Comparison of ENCODE assay signal across 8 cellular contexts in genomic region chr17:28903546-28903841, GRCh38. TPM values are rescaled to one million over a fixed set of nuclear protein-coding genes. Genes with fewer than 3 reads are reported as not detected.
A peak's percentile ranks its signal among the peaks of the same experiment; 100 is the strongest.
DNase-seq lines count a peak whose midpoint lies in the region; ATAC-seq, FAIRE-seq and TF ChIP-seq lines count a peak whose summit lies in the region.
"Not testable (repeated sequence)": the region's sequence is repeated elsewhere in the genome, so short reads cannot be mapped to it uniquely, and the experiment has no call there.

No MANE protein-coding gene starts in this region.

- H3K36me3 ChIP-seq in A673 (ENCODE audit: insufficient read depth, low read length, poor library complexity, severe bottlenecking) (peaks cover 39% of the 10 kb centered on the region), HCT116 (ENCODE audit: control insufficient read depth in 1 of 2, insufficient read depth in 2 of 2, low read length in 2 of 2) (peaks cover 14 to 19% of the 10 kb centered on the region in 2 experiments; a peak in 3 of 4 replicates), astrocyte (ENCODE audit: insufficient read depth, low read length) (peaks cover 32% of the 10 kb centered on the region), fibroblast of lung (ENCODE audit: control insufficient read depth, insufficient read depth, low read length) (peaks cover 11% of the 10 kb centered on the region)

- peak overlapping the region; percentile 32 for H3K27ac Mint-ChIP-seq in activated CD8-positive, alpha-beta T cell treated with anti-CD3 and anti-CD28 coated beads, Interleukin-2, amount 10 ng/mL, durations not matched to agents 7 days and 5 days
- peak overlapping the region; percentile 30 for H3K27ac Mint-ChIP-seq in astrocyte (ENCODE audit: unreplicated experiment)
- H3K27ac Mint-ChIP-seq in natural killer cell = peak overlapping the region; percentile 69 to 84
- peak overlapping the region; percentile 96 for H3K27ac Mint-ChIP-seq in stimulated activated memory B cell treated with anti-CD40 and anti-IgM and Interleukin-4, amounts not matched to agents 10 μg/mL and 1 μg/mL and 100 μg/mL, for 72 hours

- RAD21 ChIA-PET in HCT116 (lab: Charles Lee; ENCODE audit: low non-redundant PET in 1 of 2, low total read pairs in 2 of 2, uncharacterized antibody in 2 of 2, unreplicated experiment in 2 of 2) = not testable (repeated sequence)

- not testable (repeated sequence) for H3K27me3 ChIP-seq in A673 (replicated peaks; ENCODE audit: insufficient read depth, low read depth, low read length, poor library complexity); HCT116 (ENCODE audit: insufficient read depth, low read length); astrocyte (ENCODE audit: insufficient read depth, low read length); fibroblast of lung (ENCODE audit: control insufficient read depth, insufficient read depth, low read length)

- DNase-seq in A673 (ENCODE audit: low spot score); HCT116 (ENCODE audit: low read depth, low spot score); RWPE1 (ENCODE audit: low spot score); activated CD8-positive, alpha-beta T cell treated with anti-CD3 and anti-CD28 coated beads, Interleukin-2, amount 10 ng/mL, durations not matched to agents 7 days and 5 days; astrocyte (ENCODE audit: low read depth); fibroblast of lung (ENCODE audit: low read depth in 2 of 2); natural killer cell: not testable (repeated sequence)

- BruUV-seq in A673 (replicated peaks; lab: Mats Ljungman, UMichigan); HCT116 (replicated peaks; lab: Mats Ljungman, UMichigan): not testable (repeated sequence)

- not testable (repeated sequence) for H3K9me3 ChIP-seq in A673 (ENCODE audit: low read depth, low read length, poor library complexity, severe bottlenecking); HCT116 (ENCODE audit: control insufficient read depth in 1 of 2, insufficient read depth in 1 of 2, low read depth in 1 of 2, low read length in 2 of 2); astrocyte (ENCODE audit: insufficient read depth, low read depth, low read length); fibroblast of lung (ENCODE audit: control insufficient read depth, insufficient read depth, low read depth, low read length)

- H3K36me3 Mint-ChIP-seq in activated CD8-positive, alpha-beta T cell treated with anti-CD3 and anti-CD28 coated beads, Interleukin-2, amount 10 ng/mL, durations not matched to agents 7 days and 5 days (ENCODE audit: low read depth) = peaks cover 49% of the 10 kb centered on the region
- H3K36me3 Mint-ChIP-seq in astrocyte (ENCODE audit: low read depth, unreplicated experiment) = peaks cover 20% of the 10 kb centered on the region
- not testable (repeated sequence) for H3K36me3 Mint-ChIP-seq in natural killer cell
- H3K36me3 Mint-ChIP-seq in stimulated activated memory B cell treated with anti-CD40 and anti-IgM and Interleukin-4, amounts not matched to agents 10 μg/mL and 1 μg/mL and 100 μg/mL, for 72 hours = peaks cover 45% of the 10 kb centered on the region

- not testable (repeated sequence) for H3K27me3 Mint-ChIP-seq in activated CD8-positive, alpha-beta T cell treated with anti-CD3 and anti-CD28 coated beads, Interleukin-2, amount 10 ng/mL, durations not matched to agents 7 days and 5 days (ENCODE audit: low read depth); astrocyte (ENCODE audit: low read depth, unreplicated experiment); natural killer cell (ENCODE audit: low read depth in 2 of 2); stimulated activated memory B cell treated with anti-CD40 and anti-IgM and Interleukin-4, amounts not matched to agents 10 μg/mL and 1 μg/mL and 100 μg/mL, for 72 hours

- CTCF ChIA-PET in A673 (lab: Charles Lee) (interaction anchor here (1.1 to 1.7 kb wide), 3 partner anchors 50 to 140 kb away, joined by 4 to 5 read pairs (median 4); no protein-coding TSS in a partner anchor), HCT116 (lab: Charles Lee) (interaction anchor here (1.3 to 1.6 kb wide), 2 partner anchors 46 to 176 kb away, joined by 3 to 11 read pairs; no protein-coding TSS in a partner anchor), RWPE1 (lab: Yijun Ruan, JAX) (interaction anchor here (0.6 to 2.5 kb wide), 7 partner anchors 9 to 177 kb away, joined by 3 to 13 read pairs (median 4); no protein-coding TSS in a partner anchor)
- CTCF ChIA-PET in activated CD8-positive, alpha-beta T cell treated with anti-CD3 and anti-CD28 coated beads, Interleukin-2, amount 10 ng/mL, durations not matched to agents 7 days and 5 days (lab: Charles Lee) = interaction anchor here (0.6 to 4.8 kb wide), 15 partner anchors 11 to 546 kb away, joined by 3 to 41 read pairs (median 7); partner anchors contain the start of genes FAM222B, NEK8, POLDIP2 and RPL23A

- ATAC-seq in HCT116; activated CD8-positive, alpha-beta T cell treated with anti-CD3 and anti-CD28 coated beads, Interleukin-2, amount 10 ng/mL, durations not matched to agents 7 days and 5 days; natural killer cell; stimulated activated memory B cell treated with anti-CD40 and anti-IgM and Interleukin-4, amounts not matched to agents 10 μg/mL and 1 μg/mL and 100 μg/mL, for 72 hours: not testable (repeated sequence)

- not testable (repeated sequence) for TF ChIP-seq CTCF in A673 (conservative IDR thresholded peaks at IDR 0.05; ENCODE audit: low read depth, low read length); HCT116 (IDR thresholded peaks at IDR 0.05 in 2 of 3, conservative IDR thresholded peaks at IDR 0.05 in 1 of 3; ENCODE audit: borderline replicate concordance in 1 of 3, insufficient read depth in 1 of 3, low read depth in 2 of 3, low read length in 2 of 3); RWPE1 (conservative IDR thresholded peaks at IDR 0.05; ENCODE audit: low read depth); astrocyte (IDR thresholded peaks at IDR 0.05; ENCODE audit: insufficient read depth, low read depth, low read length); fibroblast of lung (conservative IDR thresholded peaks at IDR 0.05 in 1 of 2, IDR thresholded peaks at IDR 0.05 in 1 of 2; ENCODE audit: low read depth in 1 of 2, low read length in 2 of 2); natural killer cell (IDR thresholded peaks at IDR 0.05)

- H3K4me1 ChIP-seq in A673 (ENCODE audit: insufficient read depth, low read length, poor library complexity, severe bottlenecking) (peaks cover 36% of the 10 kb centered on the region), HCT116 (ENCODE audit: control insufficient read depth in 1 of 2, insufficient read depth in 2 of 2, low read length in 2 of 2) (peaks cover 7 to 17% of the 10 kb centered on the region in 2 experiments; a peak in 3 of 4 replicates), astrocyte (ENCODE audit: insufficient read depth, low read length) (peaks cover 10% of the 10 kb centered on the region), fibroblast of lung (ENCODE audit: control insufficient read depth, extremely low read depth, insufficient read depth, low read length) (peaks cover 11% of the 10 kb centered on the region)

- not testable (repeated sequence) for H2AFZ ChIP-seq in HCT116 (ENCODE audit: low read depth, low read length, poor library complexity, severe bottlenecking); astrocyte (ENCODE audit: low read depth, low read length); fibroblast of lung (ENCODE audit: low read length)

- H3K9ac ChIP-seq in HCT116 (ENCODE audit: low read length) = peak overlapping the region; percentile 85
- peak overlapping the region; percentile 19 for H3K9ac ChIP-seq in astrocyte (ENCODE audit: low read length)
- H3K9ac ChIP-seq in fibroblast of lung (ENCODE audit: insufficient read depth, low read length) = not testable (repeated sequence)

- TF ChIP-seq POLR2A in HCT116 (IDR thresholded peaks at IDR 0.05; ENCODE audit: borderline replicate concordance, extremely low read depth, insufficient read depth, insufficient read length) = not testable (repeated sequence)

- H3K4me2 ChIP-seq in HCT116 (ENCODE audit: low read length) (peak overlapping the region; percentile 87), astrocyte (ENCODE audit: low read length) (peak overlapping the region; percentile 93), fibroblast of lung (ENCODE audit: extremely low read depth, insufficient read depth, low read length) (peak overlapping the region; percentile 62)

- peak overlapping the region; percentile 88 for H3K4me3 Mint-ChIP-seq in activated CD8-positive, alpha-beta T cell treated with anti-CD3 and anti-CD28 coated beads, Interleukin-2, amount 10 ng/mL, durations not matched to agents 7 days and 5 days
- H3K4me3 Mint-ChIP-seq in astrocyte (ENCODE audit: unreplicated experiment) (peak overlapping the region; percentile 70), natural killer cell (peak overlapping the region; percentile 83)
- peak overlapping the region; percentile 88 for H3K4me3 Mint-ChIP-seq in stimulated activated memory B cell treated with anti-CD40 and anti-IgM and Interleukin-4, amounts not matched to agents 10 μg/mL and 1 μg/mL and 100 μg/mL, for 72 hours

- TF ChIP-seq RAD21 in HCT116 (IDR thresholded peaks at IDR 0.05; ENCODE audit: low read depth) = not testable (repeated sequence)

- H3K4me3 ChIP-seq in A673 (ENCODE audit: low read depth, low read length, poor library complexity, severe bottlenecking) (peak overlapping the region; percentile 90), HCT116 (replicated peaks in 1 of 2; ENCODE audit: low read depth in 1 of 2, low read length in 2 of 2) (peak overlapping the region; percentile 35 to 84), astrocyte (ENCODE audit: insufficient read depth, low read depth, low read length) (peak overlapping the region; percentile 64), fibroblast of lung (replicated peaks in 1 of 4; ENCODE audit: control extremely low read depth in 1 of 4, insufficient read depth in 1 of 4, low read depth in 3 of 4, low read length in 4 of 4) (peak overlapping the region in 2 of 4 experiments; percentile 38 to 42)

- POLR2A ChIA-PET in A673 (lab: Charles Lee; ENCODE audit: low non-redundant PET); HCT116 (lab: Charles Lee); RWPE1 (lab: Yijun Ruan, JAX; ENCODE audit: low non-redundant PET): not testable (repeated sequence)
- POLR2A ChIA-PET in activated CD8-positive, alpha-beta T cell treated with anti-CD3 and anti-CD28 coated beads, Interleukin-2, amount 10 ng/mL, durations not matched to agents 7 days and 5 days (lab: Charles Lee) = interaction anchor here (0.7 to 2.9 kb wide), 4 partner anchors 20 to 176 kb away, joined by 3 to 14 read pairs (median 6); partner anchors contain the start of genes NEK8 and PHF12

- FAIRE-seq in astrocyte (lab: Jason Lieb, UNC) = not testable (repeated sequence)

- H3K79me2 ChIP-seq in HCT116 (ENCODE audit: insufficient read depth, low read length); astrocyte (ENCODE audit: insufficient read depth, low read length); fibroblast of lung (ENCODE audit: control insufficient read depth, insufficient read depth, low read length): not testable (repeated sequence)

- H3K4me1 Mint-ChIP-seq in activated CD8-positive, alpha-beta T cell treated with anti-CD3 and anti-CD28 coated beads, Interleukin-2, amount 10 ng/mL, durations not matched to agents 7 days and 5 days (ENCODE audit: low read depth) = peaks cover 32% of the 10 kb centered on the region
- H3K4me1 Mint-ChIP-seq in astrocyte (ENCODE audit: low read depth, unreplicated experiment) (peaks cover 13% of the 10 kb centered on the region), natural killer cell (peaks cover 16 to 44% of the 10 kb centered on the region in 2 donors)
- peaks cover 65% of the 10 kb centered on the region for H3K4me1 Mint-ChIP-seq in stimulated activated memory B cell treated with anti-CD40 and anti-IgM and Interleukin-4, amounts not matched to agents 10 μg/mL and 1 μg/mL and 100 μg/mL, for 72 hours

- H3K9me3 Mint-ChIP-seq in activated CD8-positive, alpha-beta T cell treated with anti-CD3 and anti-CD28 coated beads, Interleukin-2, amount 10 ng/mL, durations not matched to agents 7 days and 5 days (ENCODE audit: insufficient read depth); astrocyte (ENCODE audit: unreplicated experiment); natural killer cell; stimulated activated memory B cell treated with anti-CD40 and anti-IgM and Interleukin-4, amounts not matched to agents 10 μg/mL and 1 μg/mL and 100 μg/mL, for 72 hours: not testable (repeated sequence)

- H4K20me1 ChIP-seq in HCT116 (ENCODE audit: insufficient read depth); fibroblast of lung (ENCODE audit: control insufficient read depth, extremely low read depth, insufficient read depth, low read length): not testable (repeated sequence)
- peaks cover 46% of the 10 kb centered on the region for H4K20me1 ChIP-seq in astrocyte (ENCODE audit: insufficient read depth, low read length)

- intact Hi-C loops in A673 (cut with micrococcal nuclease; ENCODE audit: unreplicated experiment) = loop anchor here (1.0 to 5.0 kb wide), 2 partner anchors 140 to 156 kb away; no protein-coding TSS in a partner anchor
- intact Hi-C loops in HCT116 (cut with micrococcal nuclease) = loop anchor here (1.0 to 10.0 kb wide), 4 partner anchors 48 to 259 kb away; partner anchors contain the start of genes BLTP2, PHF12 and TLCD1
- intact Hi-C loops in natural killer cell (cut with micrococcal nuclease) = loop anchor here (2.0 to 5.0 kb wide), 4 partner anchors 23 to 256 kb away; partner anchors contain the start of gene BLTP2

- H3K27ac ChIP-seq in A673 (ENCODE audit: low read depth, low read length, poor library complexity, severe bottlenecking) (peak overlapping the region; percentile 90), RWPE1 (peak overlapping the region; percentile 90)
- H3K27ac ChIP-seq in HCT116 (ENCODE audit: low read depth, low read length); astrocyte (ENCODE audit: low read depth, low read length); fibroblast of lung (ENCODE audit: insufficient read depth, low read length): not testable (repeated sequence)

- H3K9me2 ChIP-seq in HCT116 (ENCODE audit: insufficient read depth) = not testable (repeated sequence)

RNA-seq across cellular contexts. Expression of gene DHRS13, which starts 0.6 kb away (rescaled TPM):
- total RNA-seq in A673 (2021) (37.3 and 41.9 TPM in 2 replicates), HCT116 (2021; ENCODE audit: unreplicated experiment) (13.5 TPM), astrocyte (4.3 and 4.5 TPM in 2 replicates), fibroblast of lung (6.9 and 7.8 TPM in 2 replicates), natural killer cell (10 to 100 TPM; 22.5 to 27.3 (median 23.2) TPM)
- polyA plus RNA-seq in HCT116 (2012) = 5.6 and 7.3 TPM in 2 replicates
- 10 to 100 TPM; 29.2 to 29.3 TPM for total RNA-seq in activated CD8-positive, alpha-beta T cell treated with anti-CD3 and anti-CD28 coated beads, Interleukin-2, amount 10 ng/mL, durations not matched to agents 7 days and 5 days
- 2.6 and 4.6 TPM in 2 replicates for polyA plus RNA-seq in fibroblast of lung
- 1.1 and 2.9 TPM in 2 replicates for polyA plus RNA-seq in fibroblast of lung (2012)
- 1.6 and 2.1 TPM in 2 replicates for polyA minus RNA-seq in fibroblast of lung (ENCODE audit: low replicate concordance)

RNA-seq across cellular contexts. Expression of gene FLOT2, which starts 6.0 kb away (rescaled TPM):
- total RNA-seq in A673 (2021) (79.1 and 112 TPM in 2 replicates), HCT116 (2021; ENCODE audit: unreplicated experiment) (98.1 TPM), astrocyte (84.4 and 87.3 TPM in 2 replicates), fibroblast of lung (39.8 and 48.9 TPM in 2 replicates), natural killer cell (100 to 1,000 TPM; 132 to 152 (median 152) TPM)
- polyA plus RNA-seq in HCT116 (2012) = 58.9 and 59.8 TPM in 2 replicates
- 100 to 1,000 TPM; 197 to 198 TPM for total RNA-seq in activated CD8-positive, alpha-beta T cell treated with anti-CD3 and anti-CD28 coated beads, Interleukin-2, amount 10 ng/mL, durations not matched to agents 7 days and 5 days
- polyA plus RNA-seq in fibroblast of lung = 81.1 and 95.4 TPM in 2 replicates
- polyA plus RNA-seq in fibroblast of lung (2012) = 90.5 and 106 TPM in 2 replicates
- polyA minus RNA-seq in fibroblast of lung (ENCODE audit: low replicate concordance) = 265 and 289 TPM in 2 replicates

RNA-seq across cellular contexts. Expression of gene PHF12, which starts 47.8 kb away (rescaled TPM):
- total RNA-seq in A673 (2021) = 63.3 and 73.4 TPM in 2 replicates
- 35.7 TPM for total RNA-seq in HCT116 (2021; ENCODE audit: unreplicated experiment)
- 29.2 and 33.0 TPM in 2 replicates for polyA plus RNA-seq in HCT116 (2012)
- 10 to 100 TPM; 66.5 to 67.4 TPM for total RNA-seq in activated CD8-positive, alpha-beta T cell treated with anti-CD3 and anti-CD28 coated beads, Interleukin-2, amount 10 ng/mL, durations not matched to agents 7 days and 5 days
- total RNA-seq in astrocyte = 41.6 and 46.7 TPM in 2 replicates
- 9.0 and 14.2 TPM in 2 replicates for total RNA-seq in fibroblast of lung
- 10.1 and 11.9 TPM in 2 replicates for polyA plus RNA-seq in fibroblast of lung
- polyA plus RNA-seq in fibroblast of lung (2012) = 13.9 and 15.3 TPM in 2 replicates
- polyA minus RNA-seq in fibroblast of lung (ENCODE audit: low replicate concordance) = 117 and 121 TPM in 2 replicates
- 100 to 1,000 TPM; 163 to 177 (median 171) TPM for total RNA-seq in natural killer cell

RNA-seq across cellular contexts. Expression of gene ERAL1, which starts 48.7 kb away (rescaled TPM):
- 80.5 and 85.2 TPM in 2 replicates for total RNA-seq in A673 (2021)
- total RNA-seq in HCT116 (2021; ENCODE audit: unreplicated experiment) = 52.0 TPM
- 48.8 and 59.9 TPM in 2 replicates for polyA plus RNA-seq in HCT116 (2012)
- 10 to 100 TPM; 46.3 to 50.7 TPM for total RNA-seq in activated CD8-positive, alpha-beta T cell treated with anti-CD3 and anti-CD28 coated beads, Interleukin-2, amount 10 ng/mL, durations not matched to agents 7 days and 5 days
- total RNA-seq in astrocyte = 38.2 and 38.4 TPM in 2 replicates
- total RNA-seq in fibroblast of lung = 20.8 and 25.4 TPM in 2 replicates
- 39.0 and 55.7 TPM in 2 replicates for polyA plus RNA-seq in fibroblast of lung
- polyA plus RNA-seq in fibroblast of lung (2012) = 30.0 and 48.0 TPM in 2 replicates
- polyA minus RNA-seq in fibroblast of lung (ENCODE audit: low replicate concordance) = 83.6 and 190 TPM in 2 replicates
- total RNA-seq in natural killer cell = 10 to 100 TPM; 20.9 to 35.2 (median 27.3) TPM

Comparison
In these comparisons a context has a peak if more than half of its experiments do, and no peak if none do; other contexts are left out.
1. H3K27ac Mint-ChIP-seq: peak in every context shown above with its lines; median percentile 96 in stimulated activated memory B cell treated with anti-CD40 and anti-IgM and Interleukin-4, amounts not matched to agents 10 μg/mL and 1 μg/mL and 100 μg/mL, for 72 hours; 76 in natural killer cell; 32 in activated CD8-positive, alpha-beta T cell treated with anti-CD3 and anti-CD28 coated beads, Interleukin-2, amount 10 ng/mL, durations not matched to agents 7 days and 5 days; 30 in astrocyte.